ENCODE assay signal across 7 cellular contexts in genomic region chr16:180921-181667, GRCh38. TPM values are rescaled to one million over a fixed set of nuclear protein-coding genes. Genes with fewer than 3 reads are reported as not detected.
A peak's percentile ranks its signal among the peaks of the same experiment; 100 is the strongest.
DNase-seq lines count a peak whose midpoint lies in the region; ATAC-seq and TF ChIP-seq lines count a peak whose summit lies in the region.

No MANE protein-coding gene starts in this region.

- no peak overlapping the region for H3K27ac ChIP-seq in upper lobe of right lung

- H3K4me1 Mint-ChIP-seq in activated naive CD8-positive, alpha-beta T cell treated with anti-CD3 and anti-CD28 coated beads for 36 hours: peaks cover 6% of the 10 kb centered on the region
- H3K4me1 Mint-ChIP-seq in progenitor cell of endocrine pancreas (ENCODE audit: low read depth): peaks cover 3% of the 10 kb centered on the region

- peak; percentile 95 for TF ChIP-seq CTCF in progenitor cell of endocrine pancreas (IDR thresholded peaks at IDR 0.05; ENCODE audit: unreplicated experiment)
- TF ChIP-seq CTCF in upper lobe of right lung (IDR thresholded peaks at IDR 0.05): peak; percentile 96

- no peaks in the 10 kb centered on the region for H3K9me3 Mint-ChIP-seq in activated naive CD8-positive, alpha-beta T cell treated with anti-CD3 and anti-CD28 coated beads for 36 hours
- H3K9me3 Mint-ChIP-seq in progenitor cell of endocrine pancreas (ENCODE audit: low read depth): no peaks in the 10 kb centered on the region

- intact Hi-C loops in cardiac septum (cut with DNase I): loop anchor here (1.0 kb wide), 1 partner anchor 74 kb away; no protein-coding TSS in a partner anchor
- intact Hi-C loops in upper lobe of right lung (cut with DNase I): no loop called here

- H3K36me3 ChIP-seq in upper lobe of right lung: no peaks in the 10 kb centered on the region

- peaks cover 6% of the 10 kb centered on the region for H3K36me3 Mint-ChIP-seq in activated naive CD8-positive, alpha-beta T cell treated with anti-CD3 and anti-CD28 coated beads for 36 hours
- H3K36me3 Mint-ChIP-seq in progenitor cell of endocrine pancreas (ENCODE audit: insufficient read depth): peaks cover 8% of the 10 kb centered on the region

- peak; percentile 46 for DNase-seq in MV-4-11 (lab: John Stamatoyannopoulos, UW)
- DNase-seq in SW 1271 (lab: John Stamatoyannopoulos, UW): peak; percentile 14 to 22
- peak; percentile 88 for DNase-seq in activated naive CD8-positive, alpha-beta T cell treated with anti-CD3 and anti-CD28 coated beads for 36 hours
- DNase-seq in cardiac septum (ENCODE audit: low spot score): peak; percentile 91
- DNase-seq in progenitor cell of endocrine pancreas (ENCODE audit: low spot score, unreplicated experiment): peak; percentile 79
- DNase-seq in upper lobe of right lung: peak; percentile 89

- H3K27me3 Mint-ChIP-seq in activated naive CD8-positive, alpha-beta T cell treated with anti-CD3 and anti-CD28 coated beads for 36 hours: peaks cover 29% of the 10 kb centered on the region
- peaks cover 20% of the 10 kb centered on the region for H3K27me3 Mint-ChIP-seq in progenitor cell of endocrine pancreas

- H3K4me3 Mint-ChIP-seq in activated naive CD8-positive, alpha-beta T cell treated with anti-CD3 and anti-CD28 coated beads for 36 hours: peak overlapping the region; percentile 42
- H3K4me3 Mint-ChIP-seq in progenitor cell of endocrine pancreas (ENCODE audit: low read depth): no peak overlapping the region

- peak overlapping the region; percentile 35 for H3K4me3 ChIP-seq in upper lobe of right lung

- H3K9me3 ChIP-seq in upper lobe of right lung: no peaks in the 10 kb centered on the region

- peaks cover 40% of the 10 kb centered on the region for H3K27me3 ChIP-seq in upper lobe of right lung

- ATAC-seq in GM18502 (IDR thresholded peaks at IDR 0.05; ENCODE audit: poor library complexity, unreplicated experiment): peak; percentile 47
- peak; percentile 93 for ATAC-seq in upper lobe of right lung

- peaks cover 18% of the 10 kb centered on the region for H3K4me1 ChIP-seq in upper lobe of right lung

- no peak overlapping the region for H3K27ac Mint-ChIP-seq in activated naive CD8-positive, alpha-beta T cell treated with anti-CD3 and anti-CD28 coated beads for 36 hours
- no peak overlapping the region for H3K27ac Mint-ChIP-seq in progenitor cell of endocrine pancreas

RNA-seq across cellular contexts. Expression of gene HBQ1, which starts 0.8 kb away (rescaled TPM):
- total RNA-seq in activated naive CD8-positive, alpha-beta T cell treated with anti-CD3 and anti-CD28 coated beads for 36 hours: 1 to 10 TPM; 1.2 to 2.0 TPM
- total RNA-seq in cardiac septum (not detected), progenitor cell of endocrine pancreas (0.60 and 0.84 TPM in 2 replicates), upper lobe of right lung (not detected)

RNA-seq across cellular contexts. Expression of gene HBA1, which starts 4.6 kb away (rescaled TPM):
- not detected for total RNA-seq in activated naive CD8-positive, alpha-beta T cell treated with anti-CD3 and anti-CD28 coated beads for 36 hours
- total RNA-seq in cardiac septum (780 TPM), progenitor cell of endocrine pancreas (not detected in 2 replicates), upper lobe of right lung (241 TPM)

RNA-seq across cellular contexts. Expression of gene HBA2, which starts 8.4 kb away (rescaled TPM):
- total RNA-seq in activated naive CD8-positive, alpha-beta T cell treated with anti-CD3 and anti-CD28 coated beads for 36 hours: not detected
- total RNA-seq in cardiac septum: 487 TPM
- total RNA-seq in progenitor cell of endocrine pancreas: not detected in 2 replicates
- 248 TPM for total RNA-seq in upper lobe of right lung

RNA-seq across cellular contexts. Expression of gene HBM, which starts 15.3 kb away (rescaled TPM):
- total RNA-seq in activated naive CD8-positive, alpha-beta T cell treated with anti-CD3 and anti-CD28 coated beads for 36 hours: not detected
- 1.2 TPM for total RNA-seq in cardiac septum
- not detected in 2 replicates for total RNA-seq in progenitor cell of endocrine pancreas
- not detected for total RNA-seq in upper lobe of right lung

RNA-seq across cellular contexts. Expression of gene HBZ, which starts 28.6 kb away (rescaled TPM):
- total RNA-seq in activated naive CD8-positive, alpha-beta T cell treated with anti-CD3 and anti-CD28 coated beads for 36 hours: not detected
- total RNA-seq in cardiac septum: not detected
- total RNA-seq in progenitor cell of endocrine pancreas: not detected in 2 replicates
- total RNA-seq in upper lobe of right lung: not detected

Comparison
In these comparisons a context has a peak if more than half of its experiments do, and no peak if none do; other contexts are left out.
1. DNase-seq: peak in every context shown above with its lines; median percentile 91 in cardiac septum; 89 in upper lobe of right lung; 88 in activated naive CD8-positive, alpha-beta T cell treated with anti-CD3 and anti-CD28 coated beads for 36 hours; 79 in progenitor cell of endocrine pancreas; 46 in MV-4-11; 18 in SW 1271.